In the genomic region with DNA sequence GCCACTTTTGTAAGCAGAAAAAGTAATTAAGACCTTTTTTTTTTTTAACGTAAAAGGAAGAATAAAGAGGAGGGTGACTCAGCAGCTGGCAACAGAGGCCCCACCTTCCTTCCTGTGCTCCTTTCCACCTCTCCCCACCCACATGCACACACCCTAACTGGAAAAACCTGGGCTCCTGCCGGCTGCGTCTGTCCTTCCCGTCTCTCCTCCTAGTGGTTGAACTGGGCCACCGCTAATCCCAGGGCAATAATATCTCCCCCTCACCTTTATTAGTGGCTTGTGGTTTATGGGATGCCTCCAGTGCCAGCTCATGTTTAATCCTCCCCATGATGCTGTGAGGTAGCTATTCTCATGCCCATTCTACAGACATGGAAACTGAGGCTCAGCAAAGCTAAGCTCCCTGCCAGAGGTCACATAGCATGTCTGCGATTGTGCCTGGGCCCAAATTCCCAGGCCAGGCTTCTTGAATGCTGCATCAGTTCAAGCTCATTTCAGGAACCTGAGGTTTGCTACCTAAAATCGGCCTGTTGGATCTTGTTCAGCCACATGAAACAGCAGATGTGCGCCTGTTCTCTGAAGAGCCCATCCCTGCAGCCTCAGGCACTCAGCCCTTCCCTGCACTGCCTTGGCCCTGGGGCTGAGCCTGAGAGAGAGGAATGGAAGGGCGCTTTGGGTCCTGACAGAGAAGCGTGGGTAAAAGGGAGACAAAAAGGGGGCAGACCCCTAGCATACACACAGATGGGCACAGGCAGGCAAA, we compare ENCODE assay signal across 9 cellular contexts.
DNase-seq lines count a peak whose midpoint lies in the region; ATAC-seq and TF ChIP-seq lines count a peak whose summit lies in the region.
"Had no signal": no experiment of that assay in that cellular context is flagged by ENCODE, and none has a peak within 500 bp of the region (broad histone marks: within the 10 kb centered on the region; RNA-seq: fewer than 3 reads in every experiment).

No MANE protein-coding gene starts in this region.

- DNase-seq in SIG-M5 treated with dmso at 0.1 percent for 504 hours (lab: John Stamatoyannopoulos, UW; ENCODE audit: unreplicated experiment) (peak; percentile 65), SIG-M5 (lab: John Stamatoyannopoulos, UW) (no peak), NCI-H82 treated with DMSO at 0.1 percent for 48 hours (lab: John Stamatoyannopoulos, UW; ENCODE audit: unreplicated experiment) (peak; percentile 74), dermis microvascular lymphatic vessel endothelial cell (ENCODE audit: low read depth in 2 of 2) (peak; percentile 78 to 86), psoas muscle (no peak), GM19240 (ENCODE audit: insufficient read length, low spot score) (no peak), posterior vena cava (ENCODE audit: low spot score) (no peak)

- no peaks in the 10 kb centered on the region for H3K36me3 ChIP-seq in psoas muscle (ENCODE audit: insufficient read depth in 1 of 2, low read depth in 1 of 2)

- intact Hi-C loops in psoas muscle (cut with DNase I) (loop anchor here (5.0 to 10.0 kb wide), 3 partner anchors 122 to 177 kb away; no protein-coding TSS in a partner anchor), posterior vena cava (cut with DNase I) (loop anchor here in 1 of 2 donors (5.0 kb wide), 2 partner anchors 68 to 112 kb away; a partner anchor contains a TSS)

- ATAC-seq in psoas muscle (no peak), GM21825 (IDR thresholded peaks at IDR 0.05; ENCODE audit: unreplicated experiment) (no peak)

- TF ChIP-seq CTCF in psoas muscle (IDR thresholded peaks at IDR 0.05), result peak; percentile 18

- no peaks in the 10 kb centered on the region for H3K27me3 ChIP-seq in psoas muscle (ENCODE audit: insufficient read depth in 3 of 3, low read length in 2 of 3)

- H3K4me3 ChIP-seq in psoas muscle, result no peak overlapping the region

- H3K27ac ChIP-seq in psoas muscle, result no peak overlapping the region
- H3K27ac ChIP-seq: parathyroid adenoma had no signal

- 71 to 81% (median 79%) methylated on average over 10 of the region's 10 CpGs for WGBS in psoas muscle, 3 donors

- no peaks in the 10 kb centered on the region for H3K9me3 ChIP-seq in psoas muscle

- H3K4me1 ChIP-seq in psoas muscle, result peaks cover 10% of the 10 kb centered on the region

Comparison
In these comparisons a context has a peak if more than half of its experiments do, and no peak if none do; other contexts are left out.
1. DNase-seq: peak in SIG-M5 treated with dmso at 0.1 percent for 504 hours (single experiment), NCI-H82 treated with DMSO at 0.1 percent for 48 hours (single experiment) and dermis microvascular lymphatic vessel endothelial cell (2 of 2); none in SIG-M5 (single experiment), psoas muscle (0 of 2), GM19240 (single experiment) and posterior vena cava (single experiment).